ENCODE assay signal across 8 cellular contexts in the genomic region with DNA sequence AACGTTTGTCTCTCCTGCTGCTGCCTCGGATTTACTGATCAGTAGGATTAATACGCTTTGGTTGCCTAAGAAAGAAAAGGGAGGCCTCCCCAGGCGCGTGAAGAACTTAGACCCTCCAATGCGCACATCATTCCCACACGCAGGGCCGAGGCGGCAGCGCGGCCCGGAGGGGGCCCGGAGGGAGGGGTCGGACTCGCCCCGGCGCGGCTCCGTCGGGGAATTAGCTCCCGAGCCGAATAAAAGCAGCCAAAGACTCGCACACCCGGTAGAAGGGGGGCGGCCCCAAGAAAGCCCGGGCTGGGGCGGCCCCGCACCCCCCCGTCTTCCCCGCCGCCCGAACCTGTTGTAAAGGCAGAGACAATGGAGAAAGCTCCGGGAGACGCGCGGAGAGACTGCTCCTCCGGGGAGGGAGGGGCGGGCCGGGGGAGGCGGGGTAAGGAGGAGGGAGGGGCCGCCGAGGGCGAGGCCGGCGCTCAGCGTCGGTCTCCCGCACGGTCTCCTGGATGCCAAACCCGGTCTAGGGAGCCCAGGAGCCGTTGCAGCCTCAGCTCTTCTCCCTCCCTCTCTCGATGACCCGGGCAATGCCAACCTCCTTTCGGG. TPM values are rescaled to one million over a fixed set of nuclear protein-coding genes. Genes with fewer than 3 reads are reported as not detected.
DNase-seq lines count a peak whose midpoint lies in the region; ATAC-seq and TF ChIP-seq lines count a peak whose summit lies in the region.

A gene (minus strand): TSS at position 362 of the 600 bp plus-strand sequence. CDS start 446 bp downstream, outside the sequence.

- H3K4me1 Mint-ChIP-seq in T-helper 17 cell: peaks cover 18% of the 10 kb centered on the region

- H3K9me3 ChIP-seq in T-helper 17 cell (ENCODE audit: control insufficient read depth, low read length, poor library complexity, severe bottlenecking) (no peaks in the 10 kb centered on the region), skeletal muscle satellite cell (replicated peaks; ENCODE audit: low read length) (no peaks in the 10 kb centered on the region)

- H3K27me3 ChIP-seq in skeletal muscle satellite cell (ENCODE audit: control insufficient read depth, insufficient read depth, low read length): peaks cover 31% of the 10 kb centered on the region

- peaks cover 2% of the 10 kb centered on the region for H3K36me3 Mint-ChIP-seq in T-helper 17 cell (ENCODE audit: low read depth)

- H3K4me3 ChIP-seq in skeletal muscle satellite cell (ENCODE audit: low read length): peak within 1 kb of the TSS; percentile 66

- DNase-seq in T-helper 17 cell (peak; percentile 27 to 64 (median 49)), anterior cingulate cortex (lab: John Stamatoyannopoulos, UW) (peak in 51 of 58 donors; percentile 6 to 79 (median 48)), hypothalamus (lab: John Stamatoyannopoulos, UW) (peak in 34 of 51 donors; percentile 6 to 76 (median 32)), NK-92 (lab: John Stamatoyannopoulos, UW; ENCODE audit: unreplicated experiment) (no peak)

- H3K4me3 Mint-ChIP-seq in T-helper 17 cell: peak within 1 kb of the TSS; percentile 96

- H3K27me3 Mint-ChIP-seq in T-helper 17 cell: peaks cover 13% of the 10 kb centered on the region

- H3K36me3 ChIP-seq in skeletal muscle satellite cell (ENCODE audit: insufficient read depth, low read length): no peaks in the 10 kb centered on the region

- peaks cover 13% of the 10 kb centered on the region for H3K4me1 ChIP-seq in skeletal muscle satellite cell (ENCODE audit: control insufficient read depth, insufficient read depth, low read length)

- ATAC-seq in GM18502 (IDR thresholded peaks at IDR 0.05; ENCODE audit: poor library complexity, unreplicated experiment) (peak; percentile 74), T-helper 17 cell (peak; percentile 73), GM21528 (IDR thresholded peaks at IDR 0.05; ENCODE audit: low FRiP score, unreplicated experiment) (no peak)

- no peak for TF ChIP-seq RAD21 in Ishikawa (IDR thresholded peaks at IDR 0.05; ENCODE audit: low read depth)

- no peak for TF ChIP-seq EP300 in Ishikawa (IDR thresholded peaks at IDR 0.05; ENCODE audit: borderline replicate concordance)

- peak within 1 kb of the TSS; percentile 88 for H3K27ac Mint-ChIP-seq in T-helper 17 cell

- H3K9ac ChIP-seq in skeletal muscle satellite cell (ENCODE audit: low read depth, low read length): no peak within 1 kb of the TSS

- H3K4me2 ChIP-seq in skeletal muscle satellite cell (ENCODE audit: low read length): peak within 1 kb of the TSS; percentile 87

TF ChIP-seq in Ishikawa, 13 proteins besides CTCF, POLR2A, EP300 and RAD21:
- TF ChIP-seq, protein P1, sequence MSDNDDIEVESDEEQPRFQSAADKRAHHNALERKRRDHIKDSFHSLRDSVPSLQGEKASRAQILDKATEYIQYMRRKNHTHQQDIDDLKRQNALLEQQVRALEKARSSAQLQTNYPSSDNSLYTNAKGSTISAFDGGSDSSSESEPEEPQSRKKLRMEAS (IDR thresholded peaks at IDR 0.05): no peak; the same call in 1 of the 2 replicates
- TF ChIP-seq YY1 (IDR thresholded peaks at IDR 0.05; ENCODE audit: low read depth) (peak; percentile 64), ZBTB7A (IDR thresholded peaks at IDR 0.05; ENCODE audit: low read depth) (peak; percentile 50; the same call in 1 of the 2 replicates), CEBPB (IDR thresholded peaks at IDR 0.05) (no peak), NFIC (IDR thresholded peaks at IDR 0.05) (no peak), TAF1 (IDR thresholded peaks at IDR 0.05; ENCODE audit: low read depth) (0 out of 2 replicates have a peak, but pooled peaks have one; percentile 26), EGR1 (IDR thresholded peaks at IDR 0.05) (no peak), CREB1 (IDR thresholded peaks at IDR 0.05; ENCODE audit: low read depth) (no peak), FOXM1 (IDR thresholded peaks at IDR 0.05; ENCODE audit: borderline replicate concordance, low read depth) (no peak)
- TF ChIP-seq, protein P2, sequence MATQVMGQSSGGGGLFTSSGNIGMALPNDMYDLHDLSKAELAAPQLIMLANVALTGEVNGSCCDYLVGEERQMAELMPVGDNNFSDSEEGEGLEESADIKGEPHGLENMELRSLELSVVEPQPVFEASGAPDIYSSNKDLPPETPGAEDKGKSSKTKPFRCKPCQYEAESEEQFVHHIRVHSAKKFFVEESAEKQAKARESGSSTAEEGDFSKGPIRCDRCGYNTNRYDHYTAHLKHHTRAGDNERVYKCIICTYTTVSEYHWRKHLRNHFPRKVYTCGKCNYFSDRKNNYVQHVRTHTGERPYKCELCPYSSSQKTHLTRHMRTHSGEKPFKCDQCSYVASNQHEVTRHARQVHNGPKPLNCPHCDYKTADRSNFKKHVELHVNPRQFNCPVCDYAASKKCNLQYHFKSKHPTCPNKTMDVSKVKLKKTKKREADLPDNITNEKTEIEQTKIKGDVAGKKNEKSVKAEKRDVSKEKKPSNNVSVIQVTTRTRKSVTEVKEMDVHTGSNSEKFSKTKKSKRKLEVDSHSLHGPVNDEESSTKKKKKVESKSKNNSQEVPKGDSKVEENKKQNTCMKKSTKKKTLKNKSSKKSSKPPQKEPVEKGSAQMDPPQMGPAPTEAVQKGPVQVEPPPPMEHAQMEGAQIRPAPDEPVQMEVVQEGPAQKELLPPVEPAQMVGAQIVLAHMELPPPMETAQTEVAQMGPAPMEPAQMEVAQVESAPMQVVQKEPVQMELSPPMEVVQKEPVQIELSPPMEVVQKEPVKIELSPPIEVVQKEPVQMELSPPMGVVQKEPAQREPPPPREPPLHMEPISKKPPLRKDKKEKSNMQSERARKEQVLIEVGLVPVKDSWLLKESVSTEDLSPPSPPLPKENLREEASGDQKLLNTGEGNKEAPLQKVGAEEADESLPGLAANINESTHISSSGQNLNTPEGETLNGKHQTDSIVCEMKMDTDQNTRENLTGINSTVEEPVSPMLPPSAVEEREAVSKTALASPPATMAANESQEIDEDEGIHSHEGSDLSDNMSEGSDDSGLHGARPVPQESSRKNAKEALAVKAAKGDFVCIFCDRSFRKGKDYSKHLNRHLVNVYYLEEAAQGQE (IDR thresholded peaks at IDR 0.05; ENCODE audit: low read depth): no peak
- TF ChIP-seq, protein P3, sequence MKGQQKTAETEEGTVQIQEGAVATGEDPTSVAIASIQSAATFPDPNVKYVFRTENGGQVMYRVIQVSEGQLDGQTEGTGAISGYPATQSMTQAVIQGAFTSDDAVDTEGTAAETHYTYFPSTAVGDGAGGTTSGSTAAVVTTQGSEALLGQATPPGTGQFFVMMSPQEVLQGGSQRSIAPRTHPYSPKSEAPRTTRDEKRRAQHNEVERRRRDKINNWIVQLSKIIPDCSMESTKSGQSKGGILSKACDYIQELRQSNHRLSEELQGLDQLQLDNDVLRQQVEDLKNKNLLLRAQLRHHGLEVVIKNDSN (IDR thresholded peaks at IDR 0.05): no peak

RNA-seq across cellular contexts. Expression of the gene that starts here (rescaled TPM):
- 100 to 1,000 TPM in 1 of 2 donors, 10 to 100 TPM in 1; 62.5 to 110 TPM for total RNA-seq in T-helper 17 cell
- total RNA-seq in skeletal muscle satellite cell (2012; rRNA removed): not detected in 2 replicates
